Comparison of ENCODE assay signal across 3 cellular contexts in genomic region chr2:40754912-40755311, GRCh38.
"Had no signal": no experiment of that assay in that cellular context is flagged by ENCODE, and none has a peak within 500 bp of the region (broad histone marks: within the 10 kb centered on the region; RNA-seq: fewer than 3 reads in every experiment).

No MANE protein-coding gene starts in this region.

- ATAC-seq: GM12878 had no signal

- DNase-seq: GDM1, GF-D8 had no signal

- H3K4me3 ChIP-seq: GM12878 had no signal
